14 cellular contexts compared by ENCODE assay signal in the genomic region with DNA sequence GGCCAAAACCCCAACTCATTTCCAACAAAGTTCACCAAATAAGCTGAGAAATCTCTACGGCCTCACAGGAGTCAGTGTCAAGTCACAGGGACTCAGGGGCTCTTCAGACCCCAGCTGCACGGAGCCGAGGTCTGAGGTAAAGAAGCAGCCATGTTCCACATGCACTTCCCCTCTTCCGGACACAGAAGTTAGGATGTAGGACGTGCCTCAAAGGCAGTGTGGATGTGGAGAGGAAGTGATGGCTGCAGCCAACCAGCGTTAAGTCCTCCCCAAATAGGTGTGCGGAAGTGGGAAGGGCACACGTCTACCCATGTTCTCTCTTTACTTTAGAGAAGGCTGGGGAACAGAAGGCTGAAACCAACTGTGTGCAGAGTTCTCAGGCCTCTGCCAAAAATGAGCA. TPM values are rescaled to one million over a fixed set of nuclear protein-coding genes. Genes with fewer than 3 reads are reported as not detected.
DNase-seq lines count a peak whose midpoint lies in the region; ATAC-seq and TF ChIP-seq lines count a peak whose summit lies in the region.
"Had no signal": no experiment of that assay in that cellular context is flagged by ENCODE, and none has a peak within 500 bp of the region (broad histone marks: within the 10 kb centered on the region; RNA-seq: fewer than 3 reads in every experiment).

No MANE protein-coding gene starts in this region.

- H3K4me1 ChIP-seq in lung (ENCODE audit: control insufficient read depth in 2 of 2, insufficient read depth in 2 of 2, low read length in 2 of 2) = peaks cover 0 to 8% of the 10 kb centered on the region in 2 donors
- H3K4me1 ChIP-seq: BE2C had no signal

- H3K4me3 ChIP-seq in GM12864 (ENCODE audit: low read depth, low read length) (peak overlapping the region; percentile 32), lung (no peak overlapping the region)
- H3K4me3 ChIP-seq: adrenal gland had no signal

- WGBS in lung, 2 donors = 51 to 76% methylated on average over 8 of the region's 8 CpGs

- peak; percentile 73 for DNase-seq in GM12864 (ENCODE audit: low read depth)
- peak; percentile 86 for DNase-seq in MV-4-11 (lab: John Stamatoyannopoulos, UW)
- no peak for DNase-seq in lung (ENCODE audit: low spot score)
- DNase-seq in HK-2 (ENCODE audit: unreplicated experiment) = no peak
- no peak for DNase-seq in DMS53 (lab: John Stamatoyannopoulos, UW)
- DNase-seq: BE2C, NCI-H2107, small intestine had no signal

- TF ChIP-seq CTCF in GM12864 (IDR thresholded peaks at IDR 0.05; ENCODE audit: low read depth, low read length, missing control alignments) (no peak), lung (IDR thresholded peaks at IDR 0.05; ENCODE audit: control extremely low read depth, extremely low read depth) (no peak)

- H3K9me3 ChIP-seq in lung (ENCODE audit: control insufficient read depth in 2 of 2, insufficient read depth in 1 of 2, low read length in 1 of 2) = peaks cover 0 to 2% of the 10 kb centered on the region in 2 donors
- H3K9me3 ChIP-seq: adrenal gland, BE2C had no signal

- ATAC-seq in GM21723 (IDR thresholded peaks at IDR 0.05; ENCODE audit: unreplicated experiment) = peak; percentile 32
- ATAC-seq in lung (ENCODE audit: insufficient read depth, low FRiP score) = peak; percentile 15
- no peak for ATAC-seq in HG03045 (IDR thresholded peaks at IDR 0.05; ENCODE audit: unreplicated experiment)
- no peak for ATAC-seq in GM19328 (IDR thresholded peaks at IDR 0.05; ENCODE audit: unreplicated experiment)

- peak overlapping the region in 1 of 2 donors; percentile 9 for H3K27ac ChIP-seq in lung (ENCODE audit: low read depth in 1 of 2, low read length in 1 of 2)

- H3K27me3 ChIP-seq in lung (ENCODE audit: control insufficient read depth, insufficient read depth) = no peaks in the 10 kb centered on the region
- H3K27me3 ChIP-seq: adrenal gland, BE2C had no signal

- H3K36me3 ChIP-seq in lung (ENCODE audit: control insufficient read depth in 2 of 2, insufficient read depth in 2 of 2, low read length in 2 of 2) = no peaks in the 10 kb centered on the region
- H3K36me3 ChIP-seq: adrenal gland, BE2C had no signal

RNA-seq across cellular contexts. Expression of gene NCF2, which starts 14.6 kb away (rescaled TPM):
- total RNA-seq in lung = 10 to 100 TPM; 38.7 to 99.0 TPM
- 100 to 1,000 TPM in 1 of 2 donors, 10 to 100 TPM in 1; 49.6 to 193 TPM for polyA plus RNA-seq in lung
- polyA plus RNA-seq: neural cell had no signal

RNA-seq across cellular contexts. Expression of gene ARPC5, which starts 30.8 kb away (rescaled TPM):
- 100 to 1,000 TPM; 166 to 211 TPM for total RNA-seq in lung
- polyA plus RNA-seq in lung = 100 to 1,000 TPM; 165 to 266 TPM

RNA-seq across cellular contexts. Expression of gene APOBEC4, which starts 48.3 kb away (rescaled TPM):
- 1 to 10 TPM; 3.3 to 5.3 TPM for total RNA-seq in lung
- 1 to 10 TPM; 1.4 to 2.9 TPM for polyA plus RNA-seq in lung
- total RNA-seq: adrenal gland, urinary bladder had no signal
- polyA plus RNA-seq: adrenal gland, neural cell, urinary bladder had no signal

Comparison
In these comparisons a context has a peak if more than half of its experiments do, and no peak if none do; other contexts are left out.
1. DNase-seq: peak in GM12864 (single experiment) and MV-4-11 (single experiment); none in lung (single experiment), HK-2 (single experiment) and DMS53 (single experiment).
2. ATAC-seq: peak in GM21723 (single experiment) and lung (single experiment); none in HG03045 (single experiment) and GM19328 (single experiment).